Comparison of ENCODE assay signal across 8 cellular contexts in the genomic region with DNA sequence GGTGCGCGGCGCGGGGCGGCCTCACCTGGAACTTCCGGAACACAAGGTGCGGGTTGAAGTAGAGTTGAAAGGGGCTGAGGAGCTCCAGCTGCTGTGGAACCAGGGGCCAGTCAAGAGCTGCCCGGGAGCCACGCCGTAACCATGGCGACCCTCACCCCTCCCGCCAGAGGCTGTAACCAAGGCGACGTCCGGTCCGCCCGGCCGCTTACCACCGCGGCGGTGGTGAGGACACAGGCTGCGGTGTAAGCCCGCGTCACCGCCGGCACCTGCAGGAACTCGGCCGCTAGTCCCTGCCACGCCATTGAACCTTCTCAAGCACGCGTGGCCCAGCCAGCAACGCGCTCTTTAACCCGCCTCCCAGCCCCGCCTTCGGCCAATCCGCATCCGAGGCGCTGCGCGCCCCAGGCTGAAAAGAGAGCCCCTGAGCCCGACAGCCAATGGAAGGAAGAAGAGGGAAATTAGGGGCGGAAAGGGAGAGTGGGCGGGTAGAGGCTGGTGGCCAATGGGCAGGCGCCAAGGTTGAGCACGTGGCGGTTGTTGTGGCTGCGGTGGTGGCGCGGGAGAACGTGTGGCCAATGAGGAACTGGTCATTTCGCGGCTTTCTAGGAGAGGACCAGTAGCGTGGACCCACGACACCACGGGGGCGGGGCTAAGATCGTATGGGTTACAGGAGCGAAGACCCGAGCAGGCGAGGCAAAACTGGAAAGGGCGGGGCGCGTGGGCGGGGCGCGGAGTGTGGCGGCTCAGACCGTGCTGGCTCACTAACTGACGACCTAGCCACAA. TPM values are rescaled to one million over a fixed set of nuclear protein-coding genes. Genes with fewer than 3 reads are reported as not detected.
DNase-seq lines count a peak whose midpoint lies in the region; ATAC-seq and TF ChIP-seq lines count a peak whose summit lies in the region.

A gene (minus strand): TSS at position 321 of the 783 bp plus-strand sequence. CDS start 19 bp downstream, at position 302.

- WGBS in HUES64, result under 1% methylated on average over 70 of the region's 70 CpGs

- no peak for TF ChIP-seq POLR2A in erythroblast (IDR thresholded peaks at IDR 0.05; ENCODE audit: low read length)

- H3K36me3 ChIP-seq in HUES64 (ENCODE audit: insufficient read depth, low read length), result peaks cover 23% of the 10 kb centered on the region
- peaks cover 37% of the 10 kb centered on the region for H3K36me3 ChIP-seq in OCI-LY7 (ENCODE audit: insufficient read depth, low read length)
- H3K36me3 ChIP-seq in mucosa of rectum (ENCODE audit: control insufficient read depth in 2 of 2, insufficient read depth in 2 of 2, low read length in 2 of 2), result peaks cover 21 to 26% of the 10 kb centered on the region in 2 donors

- intact Hi-C loops in OCI-LY7 (cut with micrococcal nuclease; ENCODE audit: unreplicated experiment), result loop anchor here (1.0 to 5.0 kb wide), 3 partner anchors 36 to 70 kb away; a partner anchor contains a TSS

- peak; percentile 79 for ATAC-seq in GM21390 (IDR thresholded peaks at IDR 0.05; ENCODE audit: unreplicated experiment)

- H3K27me3 ChIP-seq in HUES64 (ENCODE audit: insufficient read depth, low read length) (peaks cover 8% of the 10 kb centered on the region; the same call in 1 of the 2 replicates), mucosa of rectum (ENCODE audit: control insufficient read depth in 2 of 2, insufficient read depth in 2 of 2, low read length in 2 of 2) (no peaks in the 10 kb centered on the region)

- no peak within 1 kb of the TSS for H3K27ac ChIP-seq in HUES64 (ENCODE audit: low read depth, low read length)
- H3K27ac ChIP-seq in OCI-LY7 (ENCODE audit: low read depth, low read length, poor library complexity, severe bottlenecking), result peak within 1 kb of the TSS; percentile 83
- H3K27ac ChIP-seq in mucosa of rectum (ENCODE audit: low read depth in 2 of 2, low read length in 2 of 2), result peak within 1 kb of the TSS; percentile 15 to 58

- no TSS peak for BruUV-seq in OCI-LY7 (replicated peaks; lab: Mats Ljungman, UMichigan)

- no peak within 1 kb of the TSS for H2AFZ ChIP-seq in OCI-LY7 (ENCODE audit: low read length)

- POLR2A ChIA-PET in OCI-LY7 (lab: Charles Lee), result interaction anchor here (1.0 to 1.6 kb wide), 3 partner anchors 12 to 33 kb away, joined by 3 to 5 read pairs (median 5); a partner anchor contains a TSS

- H3K79me2 ChIP-seq in OCI-LY7 (ENCODE audit: insufficient read depth, low read depth, low read length), result no peaks in the 10 kb centered on the region

- H3K9ac ChIP-seq in HUES64 (ENCODE audit: low read depth, low read length) (peak within 1 kb of the TSS; percentile 56), mucosa of rectum (ENCODE audit: low read depth in 1 of 2, low read length in 2 of 2) (peak within 1 kb of the TSS; percentile 23 to 47)

- no peak for TF ChIP-seq CTCF in OCI-LY7 (conservative IDR thresholded peaks at IDR 0.05; ENCODE audit: low read length)

- no peaks in the 10 kb centered on the region for H3K9me2 ChIP-seq in OCI-LY7 (ENCODE audit: insufficient read depth, low read length)

- no peaks in the 10 kb centered on the region for H3K9me3 ChIP-seq in HUES64 (ENCODE audit: insufficient read depth, low read depth, low read length)
- no peaks in the 10 kb centered on the region for H3K9me3 ChIP-seq in OCI-LY7 (ENCODE audit: low read length)
- H3K9me3 ChIP-seq in mucosa of rectum (ENCODE audit: control insufficient read depth in 2 of 2, low read length in 2 of 2), result no peaks in the 10 kb centered on the region

- no peaks in the 10 kb centered on the region for H4K20me1 ChIP-seq in OCI-LY7 (ENCODE audit: insufficient read depth, low read length)

- H3K4me3 ChIP-seq in HUES64 (ENCODE audit: low read length) (peak within 1 kb of the TSS; percentile 60), OCI-LY7 (ENCODE audit: low read depth, low read length, poor library complexity, severe bottlenecking) (peak within 1 kb of the TSS; percentile 69), mucosa of rectum (ENCODE audit: low read length in 2 of 2) (peak within 1 kb of the TSS; percentile 67 to 71)

- H3K4me1 ChIP-seq in HUES64 (ENCODE audit: insufficient read depth, low read length) (peaks cover 8% of the 10 kb centered on the region), OCI-LY7 (ENCODE audit: insufficient read depth, low read length, poor library complexity, severe bottlenecking) (peaks cover 60% of the 10 kb centered on the region), mucosa of rectum (ENCODE audit: control insufficient read depth in 2 of 2, insufficient read depth in 2 of 2, low read length in 2 of 2) (peaks cover 8 to 9% of the 10 kb centered on the region in 2 donors)

- DNase-seq in COLO668 (lab: John Stamatoyannopoulos, UW; ENCODE audit: unreplicated experiment) (peak; percentile 99), OCI-LY7 (ENCODE audit: low spot score) (peak; percentile 100), erythroblast (lab: John Stamatoyannopoulos, UW) (peak; percentile 95 to 98)
- peak; percentile 91 for DNase-seq in activated T-cell treated with anti-CD3 and anti-CD28 coated beads, Interleukin-2, amount 50 U/mL, for 1 hour
- DNase-seq in stimulated activated CD8-positive, alpha-beta memory T cell treated with anti-CD3 and anti-CD28 coated beads, Interleukin-4, amount 100 ng/mL, for 24 hours (ENCODE audit: low read depth), result peak; percentile 97

- H3K4me2 ChIP-seq in OCI-LY7 (ENCODE audit: low read length), result peak within 1 kb of the TSS; percentile 91

- CTCF ChIA-PET in OCI-LY7 (lab: Charles Lee; ENCODE audit: unreplicated experiment), result no interaction called here

RNA-seq across cellular contexts. Expression of the gene that starts here (rescaled TPM):
- polyA plus RNA-seq in HUES64 (2013, experiment 1 of 2), result 6.2 TPM
- 8.7 TPM for polyA plus RNA-seq in HUES64 (2013, experiment 2 of 2)
- 34.6 and 44.6 TPM in 2 replicates for total RNA-seq in OCI-LY7 (2014; rRNA removed; shearing (Covaris generic))
- 52.1 and 64.1 TPM in 2 replicates for total RNA-seq in OCI-LY7 (2022)
